In genomic region chr13:112926003-112926402, GRCh38 we compare ENCODE assay signal across 1 cellular context.
TF ChIP-seq lines count a peak whose summit lies in the region.

No MANE protein-coding gene starts in this region.

TF ChIP-seq in HepG2, 621 proteins besides CTCF, POLR2A, EP300 and RAD21 (continued from another document):
- TF ChIP-seq ISX (CRISPR knock-in tag; conservative IDR thresholded peaks at IDR 0.05) (no peak), HIC2 (CRISPR knock-in tag; IDR thresholded peaks at IDR 0.05; ENCODE audit: low read depth) (no peak), HDAC2 (CRISPR knock-in tag; IDR thresholded peaks at IDR 0.05) (no peak), HNF4A (CRISPR knock-in tag; IDR thresholded peaks at IDR 0.05) (peak; percentile 51), AFF4 (CRISPR knock-in tag; IDR thresholded peaks at IDR 0.05) (no peak), RARG (CRISPR knock-in tag; IDR thresholded peaks at IDR 0.05; ENCODE audit: low read depth) (no peak), TRIM24 (CRISPR knock-in tag; IDR thresholded peaks at IDR 0.05) (no peak), ZNF354B (CRISPR knock-in tag; IDR thresholded peaks at IDR 0.05) (no peak), ZFP36L2 (CRISPR knock-in tag; IDR thresholded peaks at IDR 0.05) (no peak), ZBTB20 (CRISPR knock-in tag; IDR thresholded peaks at IDR 0.05; ENCODE audit: borderline replicate concordance, low read depth) (peak; percentile 98; the same call in 1 of the 2 replicates), TP53 (CRISPR knock-in tag; conservative IDR thresholded peaks at IDR 0.05) (no peak), ZNF660 (CRISPR knock-in tag; IDR thresholded peaks at IDR 0.05; ENCODE audit: borderline replicate concordance, low read depth) (no peak), HOXD1 (CRISPR knock-in tag; IDR thresholded peaks at IDR 0.05) (no peak), PATZ1 (CRISPR knock-in tag; IDR thresholded peaks at IDR 0.05) (no peak), HOXA3 (CRISPR knock-in tag; IDR thresholded peaks at IDR 0.05) (peak; percentile 64), ZGPAT (CRISPR knock-in tag; IDR thresholded peaks at IDR 0.05) (no peak), HDAC1 (CRISPR knock-in tag; IDR thresholded peaks at IDR 0.05) (0 out of 2 replicates have a peak, but pooled peaks have one; percentile 24), CBX2 (IDR thresholded peaks at IDR 0.05; ENCODE audit: low read depth, low read length) (no peak), CBX2 (CRISPR knock-in tag; IDR thresholded peaks at IDR 0.05; ENCODE audit: low read depth) (no peak)
- TF ChIP-seq, protein P1, sequence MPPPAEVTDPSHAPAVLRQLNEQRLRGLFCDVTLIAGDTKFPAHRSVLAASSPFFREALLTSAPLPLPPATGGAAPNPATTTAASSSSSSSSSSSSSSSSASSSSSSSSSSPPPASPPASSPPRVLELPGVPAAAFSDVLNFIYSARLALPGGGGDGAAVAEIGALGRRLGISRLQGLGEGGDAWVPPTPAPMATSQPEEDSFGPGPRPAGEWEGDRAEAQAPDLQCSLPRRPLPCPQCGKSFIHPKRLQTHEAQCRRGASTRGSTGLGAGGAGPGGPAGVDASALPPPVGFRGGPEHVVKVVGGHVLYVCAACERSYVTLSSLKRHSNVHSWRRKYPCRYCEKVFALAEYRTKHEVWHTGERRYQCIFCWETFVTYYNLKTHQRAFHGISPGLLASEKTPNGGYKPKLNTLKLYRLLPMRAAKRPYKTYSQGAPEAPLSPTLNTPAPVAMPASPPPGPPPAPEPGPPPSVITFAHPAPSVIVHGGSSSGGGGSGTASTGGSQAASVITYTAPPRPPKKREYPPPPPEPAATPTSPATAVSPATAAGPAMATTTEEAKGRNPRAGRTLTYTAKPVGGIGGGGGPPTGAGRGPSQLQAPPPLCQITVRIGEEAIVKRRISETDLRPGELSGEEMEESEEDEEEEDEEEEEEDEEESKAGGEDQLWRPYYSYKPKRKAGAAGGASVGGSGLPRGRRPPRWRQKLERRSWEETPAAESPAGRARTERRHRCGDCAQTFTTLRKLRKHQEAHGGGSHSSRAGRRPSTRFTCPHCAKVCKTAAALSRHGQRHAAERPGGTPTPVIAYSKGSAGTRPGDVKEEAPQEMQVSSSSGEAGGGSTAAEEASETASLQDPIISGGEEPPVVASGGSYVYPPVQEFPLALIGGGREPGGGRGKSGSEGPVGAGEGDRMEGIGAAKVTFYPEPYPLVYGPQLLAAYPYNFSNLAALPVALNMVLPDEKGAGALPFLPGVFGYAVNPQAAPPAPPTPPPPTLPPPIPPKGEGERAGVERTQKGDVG (CRISPR knock-in tag; IDR thresholded peaks at IDR 0.05; ENCODE audit: borderline replicate concordance): no peak; the same call in 1 of the 2 replicates
